ENCODE assay signal across 11 cellular contexts in genomic region chr12:29562167-29562776, GRCh38.
DNase-seq lines count a peak whose midpoint lies in the region; ATAC-seq and TF ChIP-seq lines count a peak whose summit lies in the region.
"Had no signal": no experiment of that assay in that cellular context is flagged by ENCODE, and none has a peak within 500 bp of the region (broad histone marks: within the 10 kb centered on the region; RNA-seq: fewer than 3 reads in every experiment).

No MANE protein-coding gene starts in this region.

- H3K4me1 ChIP-seq in thoracic aorta (ENCODE audit: control insufficient read depth in 1 of 2, low read depth in 2 of 2), result peaks cover 23 to 35% of the 10 kb centered on the region in 2 donors

- CTCF ChIA-PET in activated CD4-positive, alpha-beta memory T cell treated with anti-CD3 and anti-CD28 coated beads for 36 hours (lab: Charles Lee), result interaction anchor here (2.2 kb wide), 1 partner anchor 9 kb away, joined by 7 read pairs; no protein-coding TSS in a partner anchor
- CTCF ChIA-PET in activated CD8-positive, alpha-beta memory T cell treated with anti-CD3 and anti-CD28 coated beads, Interleukin-2, amount 10 ng/mL, durations not matched to agents 7 days and 5 days (lab: Charles Lee), result interaction anchor here (1.4 kb wide), 1 partner anchor 9 kb away, joined by 3 read pairs; no protein-coding TSS in a partner anchor

- TF ChIP-seq CTCF in thoracic aorta (IDR thresholded peaks at IDR 0.05), result no peak

- peak; percentile 28 for DNase-seq in HS-5 (ENCODE audit: low read depth)
- peak; percentile 69 to 89 for DNase-seq in dermis microvascular lymphatic vessel endothelial cell (ENCODE audit: low read depth in 2 of 2)
- DNase-seq in lung microvascular endothelial cell (ENCODE audit: low read depth in 2 of 2), result peak; percentile 80 to 98
- DNase-seq in thoracic aorta (ENCODE audit: low spot score), result no peak
- no peak for DNase-seq in middle frontal gyrus (ENCODE audit: extremely low spot score, low spot score)
- DNase-seq in activated CD4-positive, alpha-beta memory T cell treated with anti-CD3 and anti-CD28 coated beads for 36 hours, result no peak
- no peak for DNase-seq in amygdala (lab: John Stamatoyannopoulos, UW)
- no peak for DNase-seq in activated CD8-positive, alpha-beta memory T cell treated with anti-CD3 and anti-CD28 coated beads, Interleukin-2, amount 10 ng/mL, durations not matched to agents 7 days and 5 days
- DNase-seq: Calu3, hippocampal formation, KBM-7 had no signal

- H3K4me1 Mint-ChIP-seq in activated CD4-positive, alpha-beta memory T cell treated with anti-CD3 and anti-CD28 coated beads for 36 hours (ENCODE audit: low read depth), result no peaks in the 10 kb centered on the region
- peaks cover 8% of the 10 kb centered on the region for H3K4me1 Mint-ChIP-seq in activated CD8-positive, alpha-beta memory T cell treated with anti-CD3 and anti-CD28 coated beads, Interleukin-2, amount 10 ng/mL, durations not matched to agents 7 days and 5 days

- POLR2A ChIA-PET in activated CD4-positive, alpha-beta memory T cell treated with anti-CD3 and anti-CD28 coated beads for 36 hours (lab: Charles Lee), result no interaction called here

- H3K36me3 Mint-ChIP-seq in activated CD4-positive, alpha-beta memory T cell treated with anti-CD3 and anti-CD28 coated beads for 36 hours, result no peaks in the 10 kb centered on the region
- H3K36me3 Mint-ChIP-seq in activated CD8-positive, alpha-beta memory T cell treated with anti-CD3 and anti-CD28 coated beads, Interleukin-2, amount 10 ng/mL, durations not matched to agents 7 days and 5 days, result no peaks in the 10 kb centered on the region

- no peaks in the 10 kb centered on the region for H3K9me3 Mint-ChIP-seq in activated CD4-positive, alpha-beta memory T cell treated with anti-CD3 and anti-CD28 coated beads for 36 hours
- H3K9me3 Mint-ChIP-seq in activated CD8-positive, alpha-beta memory T cell treated with anti-CD3 and anti-CD28 coated beads, Interleukin-2, amount 10 ng/mL, durations not matched to agents 7 days and 5 days (ENCODE audit: low read depth), result no peaks in the 10 kb centered on the region

- H3K36me3 ChIP-seq in thoracic aorta, result no peaks in the 10 kb centered on the region

- no peak overlapping the region for H3K4me3 Mint-ChIP-seq in activated CD4-positive, alpha-beta memory T cell treated with anti-CD3 and anti-CD28 coated beads for 36 hours
- H3K4me3 Mint-ChIP-seq in activated CD8-positive, alpha-beta memory T cell treated with anti-CD3 and anti-CD28 coated beads, Interleukin-2, amount 10 ng/mL, durations not matched to agents 7 days and 5 days, result no peak overlapping the region

- H3K27ac Mint-ChIP-seq in activated CD4-positive, alpha-beta memory T cell treated with anti-CD3 and anti-CD28 coated beads for 36 hours, result no peak overlapping the region
- no peak overlapping the region for H3K27ac Mint-ChIP-seq in activated CD8-positive, alpha-beta memory T cell treated with anti-CD3 and anti-CD28 coated beads, Interleukin-2, amount 10 ng/mL, durations not matched to agents 7 days and 5 days

- H3K27me3 Mint-ChIP-seq in activated CD4-positive, alpha-beta memory T cell treated with anti-CD3 and anti-CD28 coated beads for 36 hours, result peaks cover 20% of the 10 kb centered on the region
- peaks cover 16% of the 10 kb centered on the region for H3K27me3 Mint-ChIP-seq in activated CD8-positive, alpha-beta memory T cell treated with anti-CD3 and anti-CD28 coated beads, Interleukin-2, amount 10 ng/mL, durations not matched to agents 7 days and 5 days

- H3K4me3 ChIP-seq in thoracic aorta, result no peak overlapping the region

- ATAC-seq in thoracic aorta (ENCODE audit: insufficient number of reproducible peaks, low FRiP score, low read depth), result peak; percentile 73
- ATAC-seq in activated CD8-positive, alpha-beta memory T cell treated with anti-CD3 and anti-CD28 coated beads, Interleukin-2, amount 10 ng/mL, durations not matched to agents 7 days and 5 days, result no peak

- no peaks in the 10 kb centered on the region for H3K9me3 ChIP-seq in thoracic aorta

- no peaks in the 10 kb centered on the region for H3K27me3 ChIP-seq in thoracic aorta (replicated peaks; ENCODE audit: insufficient read depth)

- H3K27ac ChIP-seq in thoracic aorta, result peak overlapping the region in 1 of 2 donors; percentile 42

- intact Hi-C loops in activated CD4-positive, alpha-beta memory T cell treated with anti-CD3 and anti-CD28 coated beads for 36 hours (cut with micrococcal nuclease), result no loop called here

Comparison
In these comparisons a context has a peak if more than half of its experiments do, and no peak if none do; other contexts are left out.
1. DNase-seq: peak in HS-5 (single experiment), dermis microvascular lymphatic vessel endothelial cell (2 of 2) and lung microvascular endothelial cell (2 of 2); none in thoracic aorta (single experiment), middle frontal gyrus (single experiment), activated CD4-positive, alpha-beta memory T cell treated with anti-CD3 and anti-CD28 coated beads for 36 hours (single experiment), amygdala (0 of 56) and activated CD8-positive, alpha-beta memory T cell treated with anti-CD3 and anti-CD28 coated beads, Interleukin-2, amount 10 ng/mL, durations not matched to agents 7 days and 5 days (single experiment).